In the genomic region with DNA sequence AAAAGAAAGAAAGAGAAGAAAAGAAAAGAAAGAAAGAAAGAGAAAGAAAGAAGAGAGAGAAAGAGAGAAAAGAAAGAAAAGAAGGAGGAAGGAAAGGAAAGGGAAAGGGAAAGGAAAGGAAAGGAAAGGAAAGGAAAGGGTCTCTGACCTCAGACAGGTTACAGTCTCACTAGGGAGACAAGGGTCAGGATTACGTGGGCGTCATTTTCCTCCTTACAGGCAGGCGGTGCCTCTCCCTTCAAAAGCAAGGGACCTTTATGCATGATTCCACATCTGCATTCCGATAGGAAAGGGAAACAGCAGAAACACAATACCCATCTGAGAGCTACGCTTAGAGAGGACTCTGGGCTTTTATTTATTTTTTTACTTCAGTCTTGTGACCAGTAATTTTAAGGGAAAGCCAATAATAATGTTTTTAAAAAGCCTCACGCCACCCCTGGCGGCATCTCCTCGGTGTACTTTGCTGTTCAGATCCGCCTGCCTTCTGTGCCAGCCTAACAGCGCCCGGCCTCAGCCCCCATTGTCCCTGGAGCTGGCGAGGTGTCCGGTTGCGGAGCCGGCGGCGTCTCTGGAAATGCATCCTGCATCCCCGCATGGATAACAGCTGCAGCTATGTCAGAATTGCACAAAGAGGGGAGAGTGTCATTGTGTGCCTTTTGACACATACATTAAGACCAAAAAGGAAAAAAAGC, we compare ENCODE assay signal across 1 cellular context.
A peak's percentile ranks its signal among the peaks of the same experiment; 100 is the strongest.
TF ChIP-seq lines count a peak whose summit lies in the region.

No MANE protein-coding gene starts in this region.

TF ChIP-seq in HEK293, 187 proteins besides CTCF, POLR2A, EP300 and RAD21 (continued from another document and continues in another):
- no peak; the same call in 1 of the 2 replicates for TF ChIP-seq ZNF776 (tag by site-specific recombination; IDR thresholded peaks at IDR 0.05; ENCODE audit: borderline replicate concordance)
- no peak for TF ChIP-seq ZBTB6 (tag by site-specific recombination; IDR thresholded peaks at IDR 0.05)
- 0 out of 2 replicates have a peak, but pooled peaks have one; percentile 19 for TF ChIP-seq ZSCAN23 (tag by site-specific recombination; IDR thresholded peaks at IDR 0.05)
- peak; percentile 27; the same call in 1 of the 2 replicates for TF ChIP-seq SP2 (tag by site-specific recombination; IDR thresholded peaks at IDR 0.05)
- TF ChIP-seq ZNF335 (tag by site-specific recombination; conservative IDR thresholded peaks at IDR 0.05): peak; percentile 93
- no peak for TF ChIP-seq ZNF677 (tag by site-specific recombination; IDR thresholded peaks at IDR 0.05)
- no peak for TF ChIP-seq ZNF510 (tag by site-specific recombination; IDR thresholded peaks at IDR 0.05; ENCODE audit: insufficient replicate concordance)
- TF ChIP-seq ZNF184 (tag by site-specific recombination; IDR thresholded peaks at IDR 0.05): 0 out of 2 replicates have a peak, but pooled peaks have one; percentile 65
- no peak for TF ChIP-seq YY1 (tag by site-specific recombination; IDR thresholded peaks at IDR 0.05)
- TF ChIP-seq ZNF280D (tag by site-specific recombination; IDR thresholded peaks at IDR 0.05): no peak
- TF ChIP-seq ZNF133 (tag by site-specific recombination; IDR thresholded peaks at IDR 0.05): no peak
- peak; percentile 39; the same call in 1 of the 2 replicates for TF ChIP-seq ZBTB11 (tag by site-specific recombination; conservative IDR thresholded peaks at IDR 0.05; ENCODE audit: low read depth)
- TF ChIP-seq, protein P1, sequence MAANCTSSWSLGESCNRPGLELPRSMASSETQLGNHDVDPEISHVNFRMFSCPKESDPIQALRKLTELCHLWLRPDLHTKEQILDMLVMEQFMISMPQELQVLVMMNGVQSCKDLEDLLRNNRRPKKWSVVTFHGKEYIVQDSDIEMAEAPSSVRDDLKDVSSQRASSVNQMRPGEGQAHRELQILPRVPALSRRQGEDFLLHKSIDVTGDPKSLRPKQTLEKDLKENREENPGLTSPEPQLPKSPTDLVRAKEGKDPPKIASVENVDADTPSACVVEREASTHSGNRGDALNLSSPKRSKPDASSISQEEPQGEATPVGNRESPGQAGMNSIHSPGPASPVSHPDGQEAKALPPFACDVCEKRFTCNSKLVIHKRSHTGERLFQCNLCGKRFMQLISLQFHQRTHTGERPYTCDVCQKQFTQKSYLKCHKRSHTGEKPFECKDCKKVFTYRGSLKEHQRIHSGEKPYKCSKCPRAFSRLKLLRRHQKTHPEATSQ (tag by site-specific recombination; IDR thresholded peaks at IDR 0.05): no peak
- TF ChIP-seq, protein P2, sequence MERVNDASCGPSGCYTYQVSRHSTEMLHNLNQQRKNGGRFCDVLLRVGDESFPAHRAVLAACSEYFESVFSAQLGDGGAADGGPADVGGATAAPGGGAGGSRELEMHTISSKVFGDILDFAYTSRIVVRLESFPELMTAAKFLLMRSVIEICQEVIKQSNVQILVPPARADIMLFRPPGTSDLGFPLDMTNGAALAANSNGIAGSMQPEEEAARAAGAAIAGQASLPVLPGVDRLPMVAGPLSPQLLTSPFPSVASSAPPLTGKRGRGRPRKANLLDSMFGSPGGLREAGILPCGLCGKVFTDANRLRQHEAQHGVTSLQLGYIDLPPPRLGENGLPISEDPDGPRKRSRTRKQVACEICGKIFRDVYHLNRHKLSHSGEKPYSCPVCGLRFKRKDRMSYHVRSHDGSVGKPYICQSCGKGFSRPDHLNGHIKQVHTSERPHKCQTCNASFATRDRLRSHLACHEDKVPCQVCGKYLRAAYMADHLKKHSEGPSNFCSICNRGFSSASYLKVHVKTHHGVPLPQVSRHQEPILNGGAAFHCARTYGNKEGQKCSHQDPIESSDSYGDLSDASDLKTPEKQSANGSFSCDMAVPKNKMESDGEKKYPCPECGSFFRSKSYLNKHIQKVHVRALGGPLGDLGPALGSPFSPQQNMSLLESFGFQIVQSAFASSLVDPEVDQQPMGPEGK (tag by site-specific recombination; IDR thresholded peaks at IDR 0.05): no peak
- TF ChIP-seq ZNF621 (tag by site-specific recombination; IDR thresholded peaks at IDR 0.05): no peak
- TF ChIP-seq ZNF311 (tag by site-specific recombination; IDR thresholded peaks at IDR 0.05; ENCODE audit: borderline replicate concordance): no peak
- no peak for TF ChIP-seq ZFP37 (tag by site-specific recombination; IDR thresholded peaks at IDR 0.05)
- peak; percentile 54; the same call in 1 of the 2 replicates for TF ChIP-seq MYNN (tag by site-specific recombination; IDR thresholded peaks at IDR 0.05; ENCODE audit: borderline replicate concordance)
- TF ChIP-seq ZNF324 (tag by site-specific recombination; IDR thresholded peaks at IDR 0.05): no peak
- TF ChIP-seq, protein P3, sequence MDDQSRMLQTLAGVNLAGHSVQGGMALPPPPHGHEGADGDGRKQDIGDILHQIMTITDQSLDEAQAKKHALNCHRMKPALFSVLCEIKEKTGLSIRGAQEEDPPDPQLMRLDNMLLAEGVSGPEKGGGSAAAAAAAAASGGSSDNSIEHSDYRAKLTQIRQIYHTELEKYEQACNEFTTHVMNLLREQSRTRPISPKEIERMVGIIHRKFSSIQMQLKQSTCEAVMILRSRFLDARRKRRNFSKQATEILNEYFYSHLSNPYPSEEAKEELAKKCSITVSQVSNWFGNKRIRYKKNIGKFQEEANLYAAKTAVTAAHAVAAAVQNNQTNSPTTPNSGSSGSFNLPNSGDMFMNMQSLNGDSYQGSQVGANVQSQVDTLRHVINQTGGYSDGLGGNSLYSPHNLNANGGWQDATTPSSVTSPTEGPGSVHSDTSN (CRISPR knock-in tag; IDR thresholded peaks at IDR 0.05): no peak
- TF ChIP-seq ZSCAN18 (tag by site-specific recombination; IDR thresholded peaks at IDR 0.05): 0 out of 2 replicates have a peak, but pooled peaks have one; percentile 25
- no peak for TF ChIP-seq ZNF670 (tag by site-specific recombination; IDR thresholded peaks at IDR 0.05; ENCODE audit: low read depth)
- no peak for TF ChIP-seq ZNF571 (tag by site-specific recombination; IDR thresholded peaks at IDR 0.05)
- TF ChIP-seq ZNF837 (tag by site-specific recombination; IDR thresholded peaks at IDR 0.05): no peak
- TF ChIP-seq ZNF423 (tag by site-specific recombination; IDR thresholded peaks at IDR 0.05): no peak
- no peak for TF ChIP-seq ZNF174 (tag by site-specific recombination; IDR thresholded peaks at IDR 0.05)
- TF ChIP-seq ZNF48 (tag by site-specific recombination; IDR thresholded peaks at IDR 0.05): no peak
- peak; percentile 38; the same call in 1 of the 2 replicates for TF ChIP-seq SP7 (tag by site-specific recombination; IDR thresholded peaks at IDR 0.05)
- TF ChIP-seq ZNF561 (tag by site-specific recombination; IDR thresholded peaks at IDR 0.05; ENCODE audit: borderline replicate concordance): peak; percentile 39; the same call in 1 of the 2 replicates
- peak; percentile 86 for TF ChIP-seq ZNF341 (tag by site-specific recombination; IDR thresholded peaks at IDR 0.05; ENCODE audit: low read depth)
- TF ChIP-seq ZBTB17 (tag by site-specific recombination; IDR thresholded peaks at IDR 0.05): peak; percentile 87
- TF ChIP-seq ZNF19 (tag by site-specific recombination; IDR thresholded peaks at IDR 0.05; ENCODE audit: low read depth): no peak
- peak; percentile 37; the same call in 1 of the 2 replicates for TF ChIP-seq ZBTB21 (tag by site-specific recombination; IDR thresholded peaks at IDR 0.05)
- no peak for TF ChIP-seq TCF7L2 (IDR thresholded peaks at IDR 0.05; ENCODE audit: borderline replicate concordance, low read depth, low read length)
- no peak for TF ChIP-seq ZNF76 (tag by site-specific recombination; IDR thresholded peaks at IDR 0.05; ENCODE audit: borderline replicate concordance, low read depth)
- no peak for TF ChIP-seq SCRT1 (tag by site-specific recombination; IDR thresholded peaks at IDR 0.05; ENCODE audit: borderline replicate concordance)
- TF ChIP-seq ZNF426 (tag by site-specific recombination; IDR thresholded peaks at IDR 0.05): no peak
- TF ChIP-seq ZNF24 (tag by site-specific recombination; IDR thresholded peaks at IDR 0.05): no peak
- 0 out of 2 replicates have a peak, but pooled peaks have one; percentile 34 for TF ChIP-seq INSM2 (tag by site-specific recombination; IDR thresholded peaks at IDR 0.05)
- peak; percentile 55 for TF ChIP-seq EGR2 (tag by site-specific recombination; IDR thresholded peaks at IDR 0.05; ENCODE audit: low read depth)
- TF ChIP-seq PRDM1 (tag by site-specific recombination; IDR thresholded peaks at IDR 0.05): peak; percentile 100
- no peak for TF ChIP-seq SCRT2 (tag by site-specific recombination; IDR thresholded peaks at IDR 0.05)
